8 cellular contexts compared by ENCODE assay signal in the genomic region with DNA sequence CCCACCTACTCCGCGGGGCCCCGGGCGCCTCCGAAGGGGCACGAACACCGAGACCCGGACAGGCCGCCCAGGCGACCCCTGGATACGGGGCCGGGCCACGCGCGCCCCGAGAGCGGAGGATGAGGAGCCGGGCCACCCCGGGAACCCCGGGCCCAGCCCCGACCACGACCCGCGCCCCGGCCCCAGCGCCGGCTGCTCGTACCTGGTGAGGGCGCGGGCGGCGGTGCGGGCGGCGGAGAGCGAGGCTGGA. TPM values are rescaled to one million over a fixed set of nuclear protein-coding genes. Genes with fewer than 3 reads are reported as not detected.
DNase-seq lines count a peak whose midpoint lies in the region; ATAC-seq and TF ChIP-seq lines count a peak whose summit lies in the region.

No MANE protein-coding gene starts in this region.

- peak overlapping the region; percentile 29 for H4K8ac ChIP-seq in mesendoderm (ENCODE audit: low read depth, low read length)

- peak overlapping the region; percentile 92 to 100 (median 98) for H3K9ac ChIP-seq in BLaER1 treated with 17β-estradiol and CSF1 and Interleukin-3, amounts not matched to agents 10 nM and 100 nM
- peak overlapping the region; percentile 87 for H3K9ac ChIP-seq in mesendoderm (ENCODE audit: low read length)

- H3K4me1 ChIP-seq in BLaER1 treated with 17β-estradiol and CSF1 and Interleukin-3, amounts not matched to agents 10 nM and 100 nM: peaks cover 44 to 61% (median 57%) of the 10 kb centered on the region in 10 experiments
- peaks cover 3% of the 10 kb centered on the region for H3K4me1 ChIP-seq in mesendoderm (ENCODE audit: control insufficient read depth, low read depth, low read length)

- no peak for ATAC-seq in HG03039 (IDR thresholded peaks at IDR 0.05; ENCODE audit: unreplicated experiment)

- H2BK5ac ChIP-seq in mesendoderm (ENCODE audit: low read length): peak overlapping the region; percentile 50

- H2AK5ac ChIP-seq in mesendoderm (ENCODE audit: low read length): no peak overlapping the region

- no peak overlapping the region for H4K5ac ChIP-seq in mesendoderm (ENCODE audit: low read length)

- H3K27ac ChIP-seq in BLaER1 treated with 17β-estradiol and CSF1 and Interleukin-3, amounts not matched to agents 10 nM and 100 nM: peak overlapping the region; percentile 76 to 98 (median 96)
- peak overlapping the region; percentile 83 for H3K27ac ChIP-seq in angular gyrus (ENCODE audit: low read depth, low read length)
- peak overlapping the region; percentile 88 for H3K27ac ChIP-seq in mesendoderm (ENCODE audit: low read depth, low read length)

- peak overlapping the region; percentile 90 for H3K4ac ChIP-seq in mesendoderm (ENCODE audit: low read depth, low read length)

- H3K79me1 ChIP-seq in mesendoderm (ENCODE audit: low read length): peaks cover 9% of the 10 kb centered on the region

- H3K18ac ChIP-seq in mesendoderm (ENCODE audit: low read length): peak overlapping the region; percentile 92

- peak overlapping the region; percentile 92 to 100 (median 99) for H3K4me2 ChIP-seq in BLaER1 treated with 17β-estradiol and CSF1 and Interleukin-3, amounts not matched to agents 10 nM and 100 nM
- H3K4me2 ChIP-seq in mesendoderm (ENCODE audit: low read length): no peak overlapping the region

- H2BK120ac ChIP-seq in mesendoderm (ENCODE audit: low read depth, low read length): peak overlapping the region; percentile 73

- peaks cover 51% of the 10 kb centered on the region for H3K79me2 ChIP-seq in mesendoderm (ENCODE audit: control insufficient read depth, insufficient read depth, low read length)

- CTCF ChIA-PET in HEK293T (lab: Yijun Ruan, JAX): no interaction called here

- no peaks in the 10 kb centered on the region for H3K9me3 ChIP-seq in BLaER1 treated with 17β-estradiol and CSF1 and Interleukin-3, amounts not matched to agents 10 nM and 100 nM (replicated peaks in 1 of 11)

- H3K23ac ChIP-seq in mesendoderm (ENCODE audit: low read length): no peak overlapping the region

- peak overlapping the region; percentile 83 to 100 (median 98) for H3K4me3 ChIP-seq in BLaER1 treated with 17β-estradiol and CSF1 and Interleukin-3, amounts not matched to agents 10 nM and 100 nM
- peak overlapping the region; percentile 60 for H3K4me3 ChIP-seq in mesendoderm (ENCODE audit: low read length)

- no CpG with 5 or more reads among the region's 36 CpGs for WGBS in mesendoderm (ENCODE audit: extremely low coverage, insufficient coverage, low lambda C conversion rate)

- H3K36me3 ChIP-seq in BLaER1 treated with 17β-estradiol and CSF1 and Interleukin-3, amounts not matched to agents 10 nM and 100 nM: peaks cover 27 to 47% (median 36%) of the 10 kb centered on the region in 11 experiments
- peaks cover 14% of the 10 kb centered on the region for H3K36me3 ChIP-seq in mesendoderm (ENCODE audit: control insufficient read depth, insufficient read depth, low read length)

- peak overlapping the region; percentile 93 for H3K56ac ChIP-seq in mesendoderm (ENCODE audit: low read length)

- H2BK15ac ChIP-seq in mesendoderm (replicated peaks; ENCODE audit: low read depth): no peak overlapping the region

- H4K20me1 ChIP-seq in BLaER1 treated with 17β-estradiol and CSF1 and Interleukin-3, amounts not matched to agents 10 nM and 100 nM: peaks cover 18 to 50% (median 46%) of the 10 kb centered on the region in 11 experiments; a peak in 21 of 22 replicates

- H3K27me3 ChIP-seq in BLaER1 treated with 17β-estradiol and CSF1 and Interleukin-3, amounts not matched to agents 10 nM and 100 nM: no peaks in the 10 kb centered on the region
- H3K27me3 ChIP-seq in mesendoderm (ENCODE audit: insufficient read depth, low read length, poor library complexity): no peaks in the 10 kb centered on the region

- POLR2A ChIA-PET in HEK293T (lab: Yijun Ruan, JAX): interaction anchor here (1.1 to 4.1 kb wide), 17 partner anchors 9 to 121 kb away, joined by 3 to 34 read pairs (median 5); a partner anchor contains a TSS

- no peak for DNase-seq in HEK293T (ENCODE audit: extremely low spot score)
- DNase-seq in mesendoderm: no peak
- DNase-seq in NCI-H1092 (lab: John Stamatoyannopoulos, UW): no peak
- DNase-seq in COLO668 (lab: John Stamatoyannopoulos, UW; ENCODE audit: unreplicated experiment): no peak
- DNase-seq in RKO (ENCODE audit: low spot score): no peak

TF ChIP-seq in HEK293T, 16 proteins besides CTCF, POLR2A, EP300 and RAD21:
- TF ChIP-seq FOXK2 (IDR thresholded peaks at IDR 0.05) (no peak), SP1 (IDR thresholded peaks at IDR 0.05) (no peak), L3MBTL2 (conservative IDR thresholded peaks at IDR 0.05) (no peak), ARNT (IDR thresholded peaks at IDR 0.05) (0 out of 2 replicates have a peak, but pooled peaks have one; percentile 50), FOXA1 (IDR thresholded peaks at IDR 0.05) (no peak), ELF4 (IDR thresholded peaks at IDR 0.05) (no peak), NFRKB (IDR thresholded peaks at IDR 0.05) (no peak), ZNF384 (IDR thresholded peaks at IDR 0.05) (no peak), LEF1 (IDR thresholded peaks at IDR 0.05; ENCODE audit: borderline replicate concordance) (0 out of 2 replicates have a peak, but pooled peaks have one; percentile 8), SUZ12 (IDR thresholded peaks at IDR 0.05) (no peak), CTBP1 (IDR thresholded peaks at IDR 0.05; ENCODE audit: borderline replicate concordance) (no peak), BHLHE40 (IDR thresholded peaks at IDR 0.05; ENCODE audit: borderline replicate concordance) (no peak), HDGF (IDR thresholded peaks at IDR 0.05; ENCODE audit: borderline replicate concordance) (no peak), TARDBP (IDR thresholded peaks at IDR 0.05) (no peak), FOXM1 (IDR thresholded peaks at IDR 0.05; ENCODE audit: borderline replicate concordance) (0 out of 2 replicates have a peak, but pooled peaks have one; percentile 36)
- TF ChIP-seq, protein P1, sequence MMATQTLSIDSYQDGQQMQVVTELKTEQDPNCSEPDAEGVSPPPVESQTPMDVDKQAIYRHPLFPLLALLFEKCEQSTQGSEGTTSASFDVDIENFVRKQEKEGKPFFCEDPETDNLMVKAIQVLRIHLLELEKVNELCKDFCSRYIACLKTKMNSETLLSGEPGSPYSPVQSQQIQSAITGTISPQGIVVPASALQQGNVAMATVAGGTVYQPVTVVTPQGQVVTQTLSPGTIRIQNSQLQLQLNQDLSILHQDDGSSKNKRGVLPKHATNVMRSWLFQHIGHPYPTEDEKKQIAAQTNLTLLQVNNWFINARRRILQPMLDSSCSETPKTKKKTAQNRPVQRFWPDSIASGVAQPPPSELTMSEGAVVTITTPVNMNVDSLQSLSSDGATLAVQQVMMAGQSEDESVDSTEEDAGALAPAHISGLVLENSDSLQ (IDR thresholded peaks at IDR 0.05): no peak

RNA-seq across cellular contexts. Expression of a gene that starts 0.2 kb away (rescaled TPM):
- polyA plus RNA-seq in mesendoderm (2013, experiment 1 of 2): 182 TPM
- 181 TPM for polyA plus RNA-seq in mesendoderm (2013, experiment 2 of 2)

RNA-seq across cellular contexts. Expression of a gene that starts 32.2 kb away (rescaled TPM):
- 35.4 TPM for polyA plus RNA-seq in mesendoderm (2013, experiment 1 of 2)
- 32.5 TPM for polyA plus RNA-seq in mesendoderm (2013, experiment 2 of 2)

RNA-seq across cellular contexts. Expression of a gene that starts 46.1 kb away (rescaled TPM):
- polyA plus RNA-seq in mesendoderm (2013, experiment 1 of 2): 88.2 TPM
- polyA plus RNA-seq in mesendoderm (2013, experiment 2 of 2): 89.5 TPM

RNA-seq across cellular contexts. Expression of a gene that starts 46.2 kb away (rescaled TPM):
- polyA plus RNA-seq in mesendoderm (2013, experiment 1 of 2): 15.5 TPM
- 14.9 TPM for polyA plus RNA-seq in mesendoderm (2013, experiment 2 of 2)
